10 cellular contexts compared by ENCODE assay signal in the genomic region with DNA sequence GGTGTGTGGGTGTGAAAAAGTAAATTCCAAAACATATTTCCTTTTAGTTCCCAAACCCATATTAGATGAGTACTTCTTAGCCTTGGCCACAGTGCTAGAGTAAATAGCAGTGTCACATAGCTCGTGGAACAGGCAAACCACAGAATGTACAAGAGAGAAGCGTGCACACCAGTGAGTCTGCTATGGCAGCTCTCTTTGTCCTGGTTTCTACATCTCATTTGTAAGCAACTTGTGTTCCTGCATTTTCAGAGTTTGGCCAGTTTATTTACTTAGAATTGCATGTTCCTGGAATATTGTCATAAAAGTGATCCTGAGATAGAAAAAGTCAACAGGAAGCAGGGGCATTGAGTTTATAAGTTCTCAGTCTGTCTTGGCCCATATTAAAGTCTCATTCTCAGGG.
DNase-seq lines count a peak whose midpoint lies in the region; ATAC-seq and TF ChIP-seq lines count a peak whose summit lies in the region.
"Had no signal": no experiment of that assay in that cellular context is flagged by ENCODE, and none has a peak within 500 bp of the region (broad histone marks: within the 10 kb centered on the region; RNA-seq: fewer than 3 reads in every experiment).

No MANE protein-coding gene starts in this region.

- peaks cover 10% of the 10 kb centered on the region for H3K36me3 Mint-ChIP-seq in activated naive CD4-positive, alpha-beta T cell treated with anti-CD3 and anti-CD28 coated beads, Interleukin-2, amount 50 U/mL, for 24 hours
- peaks cover 25 to 37% of the 10 kb centered on the region in 2 donors for H3K36me3 Mint-ChIP-seq in activated naive CD4-positive, alpha-beta T cell treated with anti-CD3 and anti-CD28 coated beads, Interleukin-2, amount 50 U/mL, for 72 hours
- H3K36me3 Mint-ChIP-seq in activated naive CD8-positive, alpha-beta T cell treated with anti-CD3 and anti-CD28 coated beads for 36 hours, result peaks cover 79% of the 10 kb centered on the region

- no peak for DNase-seq in activated naive CD4-positive, alpha-beta T cell treated with anti-CD3 and anti-CD28 coated beads, Interleukin-2, amount 50 U/mL, for 72 hours (ENCODE audit: low spot score in 2 of 2)
- no peak for DNase-seq in activated naive CD8-positive, alpha-beta T cell treated with anti-CD3 and anti-CD28 coated beads for 36 hours
- DNase-seq in mesenchymal stem cell (peak; percentile 58), tibial artery (peak in 1 of 2 donors; percentile 47), RWPE1 (ENCODE audit: low spot score) (no peak), NOMO-1 treated with DMSO at 0.1 percent for 48 hours (lab: John Stamatoyannopoulos, UW; ENCODE audit: unreplicated experiment) (no peak), DMS 273 (lab: John Stamatoyannopoulos, UW; ENCODE audit: unreplicated experiment) (no peak)
- DNase-seq: stimulated activated CD8-positive, alpha-beta memory T cell treated with anti-CD3 and anti-CD28 coated beads, Interleukin-4, amount 100 ng/mL, for 48 hours had no signal

- no peaks in the 10 kb centered on the region for H3K9me3 Mint-ChIP-seq in activated naive CD4-positive, alpha-beta T cell treated with anti-CD3 and anti-CD28 coated beads, Interleukin-2, amount 50 U/mL, for 24 hours
- no peaks in the 10 kb centered on the region for H3K9me3 Mint-ChIP-seq in activated naive CD4-positive, alpha-beta T cell treated with anti-CD3 and anti-CD28 coated beads, Interleukin-2, amount 50 U/mL, for 72 hours
- peaks cover 8% of the 10 kb centered on the region for H3K9me3 Mint-ChIP-seq in activated naive CD8-positive, alpha-beta T cell treated with anti-CD3 and anti-CD28 coated beads for 36 hours

- H3K9me3 ChIP-seq in mesenchymal stem cell (ENCODE audit: control insufficient read depth, low read length), result no peaks in the 10 kb centered on the region
- no peaks in the 10 kb centered on the region for H3K9me3 ChIP-seq in tibial artery
- H3K9me3 ChIP-seq: neutrophil had no signal

- no peak overlapping the region for H2AK5ac ChIP-seq in mesenchymal stem cell (ENCODE audit: low read length, severe bottlenecking)

- no peak overlapping the region for H3K18ac ChIP-seq in mesenchymal stem cell (ENCODE audit: low read depth in 1 of 2, low read length in 2 of 2)

- H2BK5ac ChIP-seq in mesenchymal stem cell (ENCODE audit: low read depth, low read length, poor library complexity, severe bottlenecking), result no peak overlapping the region

- no peaks in the 10 kb centered on the region for H3K79me1 ChIP-seq in mesenchymal stem cell (replicated peaks; ENCODE audit: low read length, poor library complexity, severe bottlenecking)

- H2BK15ac ChIP-seq in mesenchymal stem cell (ENCODE audit: low read depth, poor library complexity, severe bottlenecking), result no peak overlapping the region

- no peak overlapping the region for H3K4ac ChIP-seq in mesenchymal stem cell (ENCODE audit: low read depth in 1 of 2, low read length in 2 of 2)

- H3K27me3 Mint-ChIP-seq in activated naive CD4-positive, alpha-beta T cell treated with anti-CD3 and anti-CD28 coated beads, Interleukin-2, amount 50 U/mL, for 24 hours, result no peaks in the 10 kb centered on the region
- H3K27me3 Mint-ChIP-seq in activated naive CD8-positive, alpha-beta T cell treated with anti-CD3 and anti-CD28 coated beads for 36 hours, result no peaks in the 10 kb centered on the region

- H3K4me3 ChIP-seq in mesenchymal stem cell (ENCODE audit: insufficient read depth in 1 of 2, low read depth in 1 of 2, low read length in 2 of 2) (no peak overlapping the region), tibial artery (no peak overlapping the region)

- TF ChIP-seq CTCF in tibial artery (IDR thresholded peaks at IDR 0.05), result no peak
- TF ChIP-seq CTCF in RWPE1 (conservative IDR thresholded peaks at IDR 0.05; ENCODE audit: low read depth), result no peak

- peak overlapping the region; percentile 91 for H3K27ac Mint-ChIP-seq in activated naive CD4-positive, alpha-beta T cell treated with anti-CD3 and anti-CD28 coated beads, Interleukin-2, amount 50 U/mL, for 24 hours
- no peak overlapping the region for H3K27ac Mint-ChIP-seq in activated naive CD4-positive, alpha-beta T cell treated with anti-CD3 and anti-CD28 coated beads, Interleukin-2, amount 50 U/mL, for 72 hours
- peak overlapping the region; percentile 97 for H3K27ac Mint-ChIP-seq in activated naive CD8-positive, alpha-beta T cell treated with anti-CD3 and anti-CD28 coated beads for 36 hours

- H3K9ac ChIP-seq in mesenchymal stem cell (ENCODE audit: low read length), result no peak overlapping the region

- H2BK120ac ChIP-seq in mesenchymal stem cell (ENCODE audit: low read depth, low read length), result no peak overlapping the region

- H3K27me3 ChIP-seq in mesenchymal stem cell (ENCODE audit: control insufficient read depth in 1 of 2, insufficient read depth in 1 of 2, low read length in 2 of 2) (peaks cover 0 to 8% of the 10 kb centered on the region in 2 experiments), tibial artery (no peaks in the 10 kb centered on the region)
- H3K27me3 ChIP-seq: neutrophil had no signal

- peaks cover 10% of the 10 kb centered on the region for H3K4me1 ChIP-seq in mesenchymal stem cell (ENCODE audit: control insufficient read depth, insufficient read depth, low read depth, low read length)
- H3K4me1 ChIP-seq in tibial artery, result peaks cover 0 to 74% (median 68%) of the 10 kb centered on the region in 4 donors

- CTCF ChIA-PET in RWPE1 (lab: Yijun Ruan, JAX), result interaction anchor here (0.9 to 1.7 kb wide), 2 partner anchors 120 to 144 kb away, joined by 3 to 5 read pairs; no protein-coding TSS in a partner anchor

- H3K14ac ChIP-seq in mesenchymal stem cell (ENCODE audit: low read length in 2 of 2), result no peak overlapping the region

- 59% methylated on average over 2 of the region's 2 CpGs for WGBS in mesenchymal stem cell

- no peak overlapping the region for H4K91ac ChIP-seq in mesenchymal stem cell (ENCODE audit: low read length)

- no peak overlapping the region for H3K4me2 ChIP-seq in mesenchymal stem cell (ENCODE audit: low read length, poor library complexity, severe bottlenecking)

- H2BK12ac ChIP-seq in mesenchymal stem cell (ENCODE audit: low read length in 2 of 2), result no peak overlapping the region

- H3K27ac ChIP-seq in mesenchymal stem cell (ENCODE audit: low read length, poor library complexity, severe bottlenecking), result no peak overlapping the region
- H3K27ac ChIP-seq in tibial artery, result peak overlapping the region; percentile 71 to 75
- no peak overlapping the region for H3K27ac ChIP-seq in RWPE1
- H3K27ac ChIP-seq: neutrophil had no signal

- ATAC-seq in activated naive CD4-positive, alpha-beta T cell treated with anti-CD3 and anti-CD28 coated beads, Interleukin-2, amount 50 U/mL, for 72 hours, result no peak

- POLR2A ChIA-PET in RWPE1 (lab: Yijun Ruan, JAX; ENCODE audit: low non-redundant PET), result no interaction called here

- no peak overlapping the region for H3K4me3 Mint-ChIP-seq in activated naive CD4-positive, alpha-beta T cell treated with anti-CD3 and anti-CD28 coated beads, Interleukin-2, amount 50 U/mL, for 24 hours
- H3K4me3 Mint-ChIP-seq in activated naive CD8-positive, alpha-beta T cell treated with anti-CD3 and anti-CD28 coated beads for 36 hours, result no peak overlapping the region

- H3K36me3 ChIP-seq in mesenchymal stem cell (ENCODE audit: control insufficient read depth in 1 of 2, insufficient read depth in 2 of 2, low read depth in 1 of 2, low read length in 2 of 2) (peaks cover 0 to 9% of the 10 kb centered on the region in 2 experiments), tibial artery (no peaks in the 10 kb centered on the region)

- H2AFZ ChIP-seq in mesenchymal stem cell (ENCODE audit: low read depth, low read length), result no peak overlapping the region

- no peak overlapping the region for H4K8ac ChIP-seq in mesenchymal stem cell (ENCODE audit: low read length)

- intact Hi-C loops in tibial artery (cut with DNase I; ENCODE audit: low total_unique reads), result no loop called here

- no peak overlapping the region for H3K23ac ChIP-seq in mesenchymal stem cell (ENCODE audit: low read length in 2 of 2)

- H3K4me1 Mint-ChIP-seq in activated naive CD4-positive, alpha-beta T cell treated with anti-CD3 and anti-CD28 coated beads, Interleukin-2, amount 50 U/mL, for 24 hours, result peaks cover 98% of the 10 kb centered on the region
- peaks cover 99% of the 10 kb centered on the region for H3K4me1 Mint-ChIP-seq in activated naive CD8-positive, alpha-beta T cell treated with anti-CD3 and anti-CD28 coated beads for 36 hours

Comparison
In these comparisons a context has a peak if more than half of its experiments do, and no peak if none do; other contexts are left out.
1. H3K27ac Mint-ChIP-seq: peak in activated naive CD4-positive, alpha-beta T cell treated with anti-CD3 and anti-CD28 coated beads, Interleukin-2, amount 50 U/mL, for 24 hours (single experiment) and activated naive CD8-positive, alpha-beta T cell treated with anti-CD3 and anti-CD28 coated beads for 36 hours (single experiment); none in activated naive CD4-positive, alpha-beta T cell treated with anti-CD3 and anti-CD28 coated beads, Interleukin-2, amount 50 U/mL, for 72 hours (0 of 2).
2. H3K27ac ChIP-seq: peak in tibial artery (2 of 2); none in mesenchymal stem cell (single experiment) and RWPE1 (single experiment).